In genomic region chr2:64913357-64913869, GRCh38 we compare ENCODE assay signal across 10 cellular contexts.
DNase-seq lines count a peak whose midpoint lies in the region; ATAC-seq, FAIRE-seq and TF ChIP-seq lines count a peak whose summit lies in the region.
"Had no signal": no experiment of that assay in that cellular context is flagged by ENCODE, and none has a peak within 500 bp of the region (broad histone marks: within the 10 kb centered on the region; RNA-seq: fewer than 3 reads in every experiment).

No MANE protein-coding gene starts in this region.

- intact Hi-C loops in K562 (cut with micrococcal nuclease) = no loop called here
- intact Hi-C loops in transverse colon (cut with DNase I; ENCODE audit: low total_unique reads) = no loop called here

- H3K4me1 ChIP-seq in K562 (replicated peaks in 1 of 2; ENCODE audit: control insufficient read depth in 2 of 2, insufficient read depth in 2 of 2, low read length in 2 of 2) (peaks cover 6 to 26% of the 10 kb centered on the region in 2 experiments; a peak in 3 of 5 replicates), transverse colon (peaks cover 4 to 7% (median 6%) of the 10 kb centered on the region in 4 donors)

- ATAC-seq in K562 (peak; percentile 80), GM19351 (IDR thresholded peaks at IDR 0.05; ENCODE audit: unreplicated experiment) (no peak), HG02759 (IDR thresholded peaks at IDR 0.05; ENCODE audit: unreplicated experiment) (no peak), GM19395 (IDR thresholded peaks at IDR 0.05; ENCODE audit: unreplicated experiment) (no peak)

- TF ChIP-seq CTCF in K562 (IDR thresholded peaks at IDR 0.05 in 2 of 3, conservative IDR thresholded peaks at IDR 0.05 in 1 of 3; ENCODE audit: insufficient read depth in 2 of 3, low read depth in 1 of 3, low read length in 3 of 3) (peak; percentile 59 to 72 (median 60)), transverse colon (IDR thresholded peaks at IDR 0.05) (peak in 4 of 5 experiments; percentile 15 to 54 (median 29))

- TF ChIP-seq RAD21 in K562 (CRISPR knock-in tag; conservative IDR thresholded peaks at IDR 0.05 in 1 of 2, IDR thresholded peaks at IDR 0.05 in 1 of 2) = peak; percentile 34 to 75; a peak in 2 of 4 replicates

- H3K27me3 ChIP-seq in K562 (ENCODE audit: control insufficient read depth in 2 of 2, insufficient read depth in 2 of 2, low read length in 2 of 2) = peaks cover 0 to 3% of the 10 kb centered on the region in 2 experiments; a peak in 1 of 5 replicates
- no peaks in the 10 kb centered on the region for H3K27me3 ChIP-seq in transverse colon

- BruUV-seq in K562 (replicated peaks; lab: Mats Ljungman, UMichigan) = no TSS peak

- H3K27ac ChIP-seq in K562 (ENCODE audit: extremely low read depth, low read depth, low read length) (no peak overlapping the region), transverse colon (no peak overlapping the region)

- no peak for FAIRE-seq in K562 (lab: Jason Lieb, UNC)

- DNase-seq in activated gamma-delta T cell treated with Interleukin-2 at 50 U/mL for 16 hours (peak; percentile 16), activated gamma-delta T cell (lab: John Stamatoyannopoulos, UW) (no peak), NCI-H146 treated with DMSO at 0.1 percent for 48 hours (lab: John Stamatoyannopoulos, UW; ENCODE audit: unreplicated experiment) (peak; percentile 36), K562 (ENCODE audit: extremely low read depth in 1 of 4, low spot score in 3 of 4) (peak; percentile 31 to 43 (median 34)), transverse colon (peak; percentile 52)
- DNase-seq: kidney glomerular epithelial cell; stimulated activated CD8-positive, alpha-beta memory T cell treated with anti-CD3 and anti-CD28 coated beads, Interleukin-4, amount 100 ng/mL, for 48 hours had no signal

- WGBS in K562 (ENCODE audit: insufficient coverage, low coverage, missing lambda C conversion rate) = 14% methylated on average over 5 of the region's 5 CpGs
- WGBS in transverse colon (ENCODE audit: low coverage in 1 of 2), 2 donors = 41 to 51% methylated on average over 3 to 5 of the region's 5 CpGs

- no peak overlapping the region for H3K4me2 ChIP-seq in K562 (ENCODE audit: insufficient read depth, low read length)

- H3K9me1 ChIP-seq in K562 (ENCODE audit: control insufficient read depth, insufficient read depth, low read length) = no peaks in the 10 kb centered on the region

- no peak overlapping the region for H3K4me3 ChIP-seq in K562
- H3K4me3 ChIP-seq in transverse colon = no peak overlapping the region

- H3K36me3 ChIP-seq in K562 (ENCODE audit: control insufficient read depth, insufficient read depth, low read length) = no peaks in the 10 kb centered on the region
- no peaks in the 10 kb centered on the region for H3K36me3 ChIP-seq in transverse colon

- H3K9me3 ChIP-seq in K562 (replicated peaks; ENCODE audit: control insufficient read depth, insufficient read depth, low read depth, low read length) (no peaks in the 10 kb centered on the region), transverse colon (no peaks in the 10 kb centered on the region)

- H2AFZ ChIP-seq in K562 (ENCODE audit: low read depth, low read length) = no peak overlapping the region

- no peak for TF ChIP-seq EP300 in K562 (IDR thresholded peaks at IDR 0.05; ENCODE audit: low read length)
- no peak for TF ChIP-seq EP300 in transverse colon (IDR thresholded peaks at IDR 0.05; ENCODE audit: low read depth)

- no peak overlapping the region for H3K9ac ChIP-seq in K562 (ENCODE audit: insufficient read depth in 1 of 2, low read depth in 2 of 2, low read length in 2 of 2)

- POLR2A ChIA-PET in K562 (lab: Yijun Ruan, JAX) = interaction anchor here (0.6 kb wide), 1 partner anchor 120 kb away, joined by 3 read pairs; no protein-coding TSS in a partner anchor

- TF ChIP-seq POLR2A in K562 (conservative IDR thresholded peaks at IDR 0.05) = no peak
- TF ChIP-seq POLR2A in transverse colon (IDR thresholded peaks at IDR 0.05) = no peak

- no peaks in the 10 kb centered on the region for H3K79me2 ChIP-seq in K562 (ENCODE audit: control insufficient read depth, insufficient read depth, low read length)

- no peaks in the 10 kb centered on the region for H4K20me1 ChIP-seq in K562 (replicated peaks; ENCODE audit: control insufficient read depth, insufficient read depth, low read length)

- in situ Hi-C loops in K562 (cut with MboI) (loop anchor here (10.0 to 25.0 kb wide), 2 partner anchors 249 to 661 kb away; no protein-coding TSS in a partner anchor), transverse colon (cut with MboI; ENCODE audit: low pct_ligation_motif_present in 1 of 4, low pct_unique_long_range_greater_than_20kb in 1 of 4, low sequenced_read_pairs in 3 of 4) (loop anchor here (10.0 to 25.0 kb wide), 5 partner anchors 131 to 649 kb away; no protein-coding TSS in a partner anchor)

- CTCF ChIA-PET in K562 (lab: Yijun Ruan, JAX; ENCODE audit: low intra/inter-chr PET ratio) = interaction anchor here (0.6 kb wide), 1 partner anchor 239 kb away, joined by 3 read pairs; no protein-coding TSS in a partner anchor

TF ChIP-seq in K562, 482 proteins besides CTCF, POLR2A, EP300 and RAD21:
- TF ChIP-seq OTX1 (CRISPR knock-in tag; IDR thresholded peaks at IDR 0.05) = no peak
- TF ChIP-seq SLC30A9 (CRISPR knock-in tag; IDR thresholded peaks at IDR 0.05) = no peak
- peak; percentile 16; the same call in 1 of the 2 replicates for TF ChIP-seq CTBP1 (IDR thresholded peaks at IDR 0.05; ENCODE audit: borderline replicate concordance)
- TF ChIP-seq CBX2 (IDR thresholded peaks at IDR 0.05; ENCODE audit: insufficient read depth, low read length, poor library complexity, severe bottlenecking) = no peak
- TF ChIP-seq RBM39 (optimal IDR thresholded peaks at IDR 0.05; ENCODE audit: low read depth, low read length) = no peak
- TF ChIP-seq KLF10 (CRISPR knock-in tag; IDR thresholded peaks at IDR 0.05) = no peak
- no peak for TF ChIP-seq RBFOX2 (IDR thresholded peaks at IDR 0.05; ENCODE audit: low read depth, low read length)
- TF ChIP-seq YBX1 (IDR thresholded peaks at IDR 0.05) = no peak
- TF ChIP-seq MAZ (CRISPR knock-in tag; conservative IDR thresholded peaks at IDR 0.05 in 1 of 2, IDR thresholded peaks at IDR 0.05 in 1 of 2) = 0 out of 4 replicates have a peak, but pooled peaks of 1 of the 2 experiments have one; percentile 21
- peak; percentile 44 for TF ChIP-seq SMC3 (conservative IDR thresholded peaks at IDR 0.05; ENCODE audit: insufficient read depth, low read depth, low read length)
- no peak for TF ChIP-seq ZNF23 (CRISPR knock-in tag; IDR thresholded peaks at IDR 0.05)
- TF ChIP-seq CEBPB (tag; IDR thresholded peaks at IDR 0.05) = peak; percentile 55
- TF ChIP-seq KDM5B (IDR thresholded peaks at IDR 0.05; ENCODE audit: insufficient replicate concordance, low read depth, low read length) = no peak
- TF ChIP-seq STAG1 (CRISPR knock-in tag; IDR thresholded peaks at IDR 0.05; ENCODE audit: borderline replicate concordance) = peak; percentile 78; the same call in 1 of the 2 replicates
- no peak for TF ChIP-seq CBX5 (IDR thresholded peaks at IDR 0.05; ENCODE audit: borderline replicate concordance, low read depth)
- TF ChIP-seq SREBF1 (IDR thresholded peaks at IDR 0.05; ENCODE audit: borderline replicate concordance, low read depth, low read length) = no peak
- no peak for TF ChIP-seq NFYB (IDR thresholded peaks at IDR 0.05; ENCODE audit: extremely low read depth, insufficient read length)
- TF ChIP-seq C11orf30 (IDR thresholded peaks at IDR 0.05; ENCODE audit: low read depth) = no peak
- no peak for TF ChIP-seq HMG20A (CRISPR knock-in tag; conservative IDR thresholded peaks at IDR 0.05)
- TF ChIP-seq ZBTB1 (CRISPR knock-in tag; IDR thresholded peaks at IDR 0.05; ENCODE audit: borderline replicate concordance, low read depth) = no peak
- no peak for TF ChIP-seq RBM25 (IDR thresholded peaks at IDR 0.05; ENCODE audit: low read depth, low read length, severe bottlenecking)
- TF ChIP-seq GABPB1 (CRISPR knock-in tag; IDR thresholded peaks at IDR 0.05) = no peak
- no peak for TF ChIP-seq MXI1 (IDR thresholded peaks at IDR 0.05; ENCODE audit: low read depth, low read length)
- no peak for TF ChIP-seq HES1 (IDR thresholded peaks at IDR 0.05; ENCODE audit: low read depth)
